13 cellular contexts compared by ENCODE assay signal in the genomic region with DNA sequence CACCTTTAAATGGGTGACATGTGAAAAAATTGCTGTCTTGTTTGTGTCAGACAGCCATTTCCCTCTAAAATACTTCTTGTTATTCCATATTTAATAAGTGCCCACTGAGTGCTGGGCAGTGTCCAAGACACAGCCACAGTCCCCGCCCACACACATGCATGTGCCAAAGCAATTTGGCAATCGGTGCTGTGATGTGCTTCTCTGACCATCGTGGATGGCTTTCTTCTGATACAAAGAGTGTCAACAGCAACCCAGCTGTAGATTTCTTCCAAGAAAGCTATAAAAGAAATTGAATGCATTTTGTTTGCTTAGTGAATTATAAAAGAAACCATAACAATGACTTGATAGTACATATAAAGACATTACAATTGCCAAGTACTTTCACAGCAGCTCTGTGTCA.
DNase-seq lines count a peak whose midpoint lies in the region; ATAC-seq lines count a peak whose summit lies in the region.
"Had no signal": no experiment of that assay in that cellular context is flagged by ENCODE, and none has a peak within 500 bp of the region (broad histone marks: within the 10 kb centered on the region; RNA-seq: fewer than 3 reads in every experiment).

No MANE protein-coding gene starts in this region.

- no peaks in the 10 kb centered on the region for H3K36me3 Mint-ChIP-seq in naive thymus-derived CD8-positive, alpha-beta T cell
- H3K36me3 Mint-ChIP-seq: memory B cell, type B pancreatic cell had no signal

- no peak overlapping the region for H3K27ac Mint-ChIP-seq in naive thymus-derived CD8-positive, alpha-beta T cell
- H3K27ac Mint-ChIP-seq: activated T-helper 17 cell treated with anti-CD3 and anti-CD28 coated beads, Interleukin-2, amount 50 U/mL, for 72 hours; memory B cell; type B pancreatic cell had no signal

- H3K27me3 Mint-ChIP-seq in naive thymus-derived CD8-positive, alpha-beta T cell: peaks cover 16 to 57% (median 26%) of the 10 kb centered on the region in 5 donors

- POLR2A ChIA-PET in naive thymus-derived CD8-positive, alpha-beta T cell (lab: Charles Lee): no interaction called here

- DNase-seq in AG08395 (ENCODE audit: low spot score) (peak; percentile 71), M059J (ENCODE audit: low read depth) (peak; percentile 58), cerebellar cortex (ENCODE audit: low spot score) (peak; percentile 2), lung microvascular endothelial cell (ENCODE audit: low read depth in 2 of 2) (peak; percentile 7 to 20), SIG-M5 (lab: John Stamatoyannopoulos, UW) (no peak)
- no peak for DNase-seq in activated naive CD4-positive, alpha-beta T cell treated with Interleukin-2 at 50 U/mL for 16 hours
- DNase-seq in naive thymus-derived CD8-positive, alpha-beta T cell: no peak
- DNase-seq: AML-193, NCI-H510A had no signal

- no peak overlapping the region for H3K4me3 Mint-ChIP-seq in naive thymus-derived CD8-positive, alpha-beta T cell
- H3K4me3 Mint-ChIP-seq: activated T-helper 17 cell treated with anti-CD3 and anti-CD28 coated beads, Interleukin-2, amount 50 U/mL, for 72 hours; memory B cell; type B pancreatic cell had no signal

- H3K9me3 Mint-ChIP-seq in naive thymus-derived CD8-positive, alpha-beta T cell: no peaks in the 10 kb centered on the region
- H3K9me3 Mint-ChIP-seq: activated T-helper 17 cell treated with anti-CD3 and anti-CD28 coated beads, Interleukin-2, amount 50 U/mL, for 72 hours; memory B cell; type B pancreatic cell had no signal

- ATAC-seq in naive thymus-derived CD8-positive, alpha-beta T cell: no peak
- ATAC-seq in GM18511 (IDR thresholded peaks at IDR 0.05; ENCODE audit: unreplicated experiment): no peak
- ATAC-seq: activated T-helper 17 cell treated with anti-CD3 and anti-CD28 coated beads, Interleukin-2, amount 50 U/mL, for 72 hours had no signal

- H3K4me1 Mint-ChIP-seq in naive thymus-derived CD8-positive, alpha-beta T cell: no peaks in the 10 kb centered on the region
- H3K4me1 Mint-ChIP-seq: activated T-helper 17 cell treated with anti-CD3 and anti-CD28 coated beads, Interleukin-2, amount 50 U/mL, for 72 hours; memory B cell had no signal

Comparison
In these comparisons a context has a peak if more than half of its experiments do, and no peak if none do; other contexts are left out.
1. DNase-seq: peak in AG08395 (single experiment), M059J (single experiment), cerebellar cortex (single experiment) and lung microvascular endothelial cell (2 of 2); none in activated naive CD4-positive, alpha-beta T cell treated with Interleukin-2 at 50 U/mL for 16 hours (single experiment), SIG-M5 (single experiment) and naive thymus-derived CD8-positive, alpha-beta T cell (0 of 10).